In the genomic region with DNA sequence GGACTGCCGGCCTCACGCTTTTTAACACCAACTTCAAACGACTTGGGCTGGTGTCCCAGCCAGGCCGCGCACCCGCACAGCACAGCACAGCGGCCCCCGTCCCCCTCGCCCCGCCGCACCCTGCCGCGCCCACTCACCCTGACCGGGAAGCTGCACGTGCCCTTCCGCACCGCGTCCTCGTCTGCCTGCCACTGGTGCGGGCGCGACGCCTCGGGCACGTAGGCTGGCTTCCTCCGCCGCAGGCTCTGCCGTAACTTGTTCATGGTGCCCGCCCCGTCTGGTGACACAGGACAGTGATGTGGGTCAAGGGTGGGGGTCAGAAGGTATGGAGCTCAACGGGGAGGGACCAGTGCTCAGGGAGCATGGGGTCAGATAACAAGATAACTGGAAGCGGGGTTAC, we compare ENCODE assay signal across 17 cellular contexts.
"Had no signal": no experiment of that assay in that cellular context is flagged by ENCODE, and none has a peak within 500 bp of the region (broad histone marks: within the 10 kb centered on the region; RNA-seq: fewer than 3 reads in every experiment).

No MANE protein-coding gene starts in this region.

- H3K27ac Mint-ChIP-seq: dendritic cell treated with granulocyte-macrophage colony-stimulating factor and Interleukin-4, amounts not matched to agents 40 ng/mL and 50 ng/mL, for 4 days; progenitor cell of endocrine pancreas had no signal

- H3K4me1 ChIP-seq: foreskin keratinocyte, pancreas had no signal

- H3K27me3 Mint-ChIP-seq: dendritic cell treated with granulocyte-macrophage colony-stimulating factor and Interleukin-4, amounts not matched to agents 40 ng/mL and 50 ng/mL, for 4 days; naive thymus-derived CD8-positive, alpha-beta T cell; progenitor cell of endocrine pancreas had no signal

- H3K27me3 ChIP-seq: foreskin keratinocyte, pancreas, tibial artery, upper lobe of right lung, vagina had no signal

- H3K27ac ChIP-seq: foreskin keratinocyte, pancreas, tibial artery, upper lobe of right lung, vagina had no signal

- ATAC-seq: foreskin keratinocyte; left cardiac atrium; left ventricle myocardium superior; naive thymus-derived CD8-positive, alpha-beta T cell; pancreas; right cardiac atrium; upper lobe of right lung had no signal

- DNase-seq: foreskin keratinocyte; immature natural killer cell; left cardiac atrium; left ventricle myocardium superior; nucleus accumbens; small intestine; stimulated activated CD4-positive, alpha-beta T cell treated with anti-CD3 and anti-CD28 coated beads, Interleukin-2, amount 100 ng/mL, for 48 hours; stimulated activated naive CD4-positive, alpha-beta T cell treated with Interleukin-2 at 50 U/mL for 16 hours; tibial artery; upper lobe of right lung had no signal

- H3K4me3 ChIP-seq: lung, pancreas, tibial artery, upper lobe of right lung, vagina had no signal

- H3K4me3 Mint-ChIP-seq: dendritic cell treated with granulocyte-macrophage colony-stimulating factor and Interleukin-4, amounts not matched to agents 40 ng/mL and 50 ng/mL, for 4 days; immature natural killer cell; naive thymus-derived CD8-positive, alpha-beta T cell had no signal

- H3K9me3 Mint-ChIP-seq: dendritic cell treated with granulocyte-macrophage colony-stimulating factor and Interleukin-4, amounts not matched to agents 40 ng/mL and 50 ng/mL, for 4 days; immature natural killer cell; naive thymus-derived CD8-positive, alpha-beta T cell had no signal

- H3K9me3 ChIP-seq: pancreas, tibial artery, upper lobe of right lung, vagina had no signal

- H3K36me3 ChIP-seq: pancreas had no signal
